In the genomic region with DNA sequence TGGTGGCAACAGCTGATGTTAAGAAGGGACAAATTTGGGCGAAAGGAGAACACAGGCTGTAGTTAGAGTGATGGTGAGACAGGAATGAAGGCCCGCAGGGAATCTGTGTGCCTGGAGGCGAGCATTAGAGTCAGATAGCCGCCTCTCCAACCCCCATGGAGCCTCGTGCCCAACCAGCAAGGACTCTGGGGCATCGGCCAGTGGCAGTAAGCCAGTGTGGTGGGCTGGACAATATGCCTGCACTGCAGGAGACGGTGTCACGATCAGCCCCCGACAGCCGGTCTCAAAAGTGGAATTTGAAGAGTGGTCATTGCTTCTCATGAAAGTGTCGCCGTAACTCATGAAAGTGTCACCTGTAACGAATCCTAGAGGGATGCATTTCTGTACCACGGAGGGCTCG, we compare ENCODE assay signal across 23 cellular contexts.
"Had no signal": no experiment of that assay in that cellular context is flagged by ENCODE, and none has a peak within 500 bp of the region (broad histone marks: within the 10 kb centered on the region; RNA-seq: fewer than 3 reads in every experiment).

No MANE protein-coding gene starts in this region.

- H3K27me3 Mint-ChIP-seq: naive thymus-derived CD4-positive, alpha-beta T cell; progenitor cell of endocrine pancreas; stimulated activated memory B cell treated with anti-CD40 and anti-IgM and Interleukin-4, amounts not matched to agents 10 μg/mL and 1 μg/mL and 100 μg/mL, for 72 hours had no signal

- DNase-seq: cerebellar nuclear complex; cortex of kidney; effector memory CD8-positive, alpha-beta T cell; foreskin fibroblast; gastrocnemius medialis; head of caudate nucleus; kidney; left lung; mesendoderm; midbrain; naive thymus-derived CD4-positive, alpha-beta T cell; pancreas; sigmoid colon; stimulated activated CD4-positive, alpha-beta T cell treated with anti-CD3 and anti-CD28 coated beads, Interleukin-2, amount 100 ng/mL, for 24 hours; stimulated activated CD4-positive, alpha-beta T cell treated with anti-CD3 and anti-CD28 coated beads, Interleukin-4, amount 100 ng/mL, for 4 hours; stimulated activated naive CD8-positive, alpha-beta T cell treated with anti-CD3 and anti-CD28 coated beads, Interleukin-15, Interleukin-2, amounts not matched to agents 100 U/mL and 50 U/mL, for 24 hours; testis; tibial artery; upper lobe of left lung had no signal

- H3K4me1 ChIP-seq: gastrocnemius medialis, left lung, pancreas, testis, tibial artery, upper lobe of left lung had no signal

- H3K27me3 ChIP-seq: gastrocnemius medialis, left lung, neutrophil, pancreas, sigmoid colon, testis, tibial artery, upper lobe of left lung had no signal

- H3K9me3 Mint-ChIP-seq: effector memory CD8-positive, alpha-beta T cell; naive thymus-derived CD4-positive, alpha-beta T cell; nephron progenitor cell; stimulated activated memory B cell treated with anti-CD40 and anti-IgM and Interleukin-4, amounts not matched to agents 10 μg/mL and 1 μg/mL and 100 μg/mL, for 72 hours had no signal

- H3K4me1 Mint-ChIP-seq: stimulated activated memory B cell treated with anti-CD40 and anti-IgM and Interleukin-4, amounts not matched to agents 10 μg/mL and 1 μg/mL and 100 μg/mL, for 72 hours had no signal

- H3K4me3 Mint-ChIP-seq: effector memory CD8-positive, alpha-beta T cell; naive thymus-derived CD4-positive, alpha-beta T cell; nephron progenitor cell; stimulated activated memory B cell treated with anti-CD40 and anti-IgM and Interleukin-4, amounts not matched to agents 10 μg/mL and 1 μg/mL and 100 μg/mL, for 72 hours had no signal

- H3K27ac ChIP-seq: left lung, neutrophil, pancreas, testis, tibial artery, upper lobe of left lung had no signal

- ATAC-seq: effector memory CD8-positive, alpha-beta T cell; left lung; naive thymus-derived CD4-positive, alpha-beta T cell; pancreas; stimulated activated memory B cell treated with anti-CD40 and anti-IgM and Interleukin-4, amounts not matched to agents 10 μg/mL and 1 μg/mL and 100 μg/mL, for 72 hours; stimulated activated naive CD8-positive, alpha-beta T cell treated with anti-CD3 and anti-CD28 coated beads, Interleukin-15, Interleukin-2, amounts not matched to agents 100 U/mL and 50 U/mL, for 24 hours had no signal

- H3K9me3 ChIP-seq: gastrocnemius medialis, left lung, neutrophil, pancreas, sigmoid colon, testis, tibial artery, upper lobe of left lung had no signal

- H3K4me3 ChIP-seq: gastrocnemius medialis, left lung, pancreas, sigmoid colon, testis, tibial artery, upper lobe of left lung had no signal

- H3K27ac Mint-ChIP-seq: effector memory CD8-positive, alpha-beta T cell; naive thymus-derived CD4-positive, alpha-beta T cell; nephron progenitor cell; progenitor cell of endocrine pancreas; stimulated activated memory B cell treated with anti-CD40 and anti-IgM and Interleukin-4, amounts not matched to agents 10 μg/mL and 1 μg/mL and 100 μg/mL, for 72 hours had no signal

- H3K36me3 ChIP-seq: neutrophil had no signal
